In the genomic region with DNA sequence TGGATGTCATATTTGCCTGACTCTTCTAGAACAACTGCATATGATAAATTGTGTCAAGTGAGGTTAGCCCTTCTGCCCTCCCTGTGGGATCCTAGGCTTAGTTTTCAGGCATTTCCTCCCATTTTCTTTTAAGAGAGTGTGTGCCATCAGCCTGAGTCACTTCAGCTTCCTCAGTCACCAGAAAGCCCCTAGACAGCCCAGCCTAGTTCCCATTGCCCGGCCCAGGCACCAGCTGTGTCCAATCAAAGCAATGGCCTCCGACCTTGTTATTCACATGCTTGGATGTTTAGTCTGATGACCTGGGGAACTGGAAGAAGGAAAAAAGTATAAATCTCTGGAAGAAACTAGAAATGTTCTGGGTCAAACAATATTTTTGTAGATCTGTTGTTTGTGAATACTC, we compare ENCODE assay signal across 14 cellular contexts.
DNase-seq lines count a peak whose midpoint lies in the region; ATAC-seq and TF ChIP-seq lines count a peak whose summit lies in the region.
"Had no signal": no experiment of that assay in that cellular context is flagged by ENCODE, and none has a peak within 500 bp of the region (broad histone marks: within the 10 kb centered on the region; RNA-seq: fewer than 3 reads in every experiment).

No MANE protein-coding gene starts in this region.

- H3K9me3 ChIP-seq in liver (ENCODE audit: control insufficient read depth in 4 of 4, low read length in 3 of 4) (no peaks in the 10 kb centered on the region), right lobe of liver (no peaks in the 10 kb centered on the region), left lung (no peaks in the 10 kb centered on the region)
- no peaks in the 10 kb centered on the region for H3K9me3 ChIP-seq in CD4-positive, alpha-beta memory T cell (ENCODE audit: control insufficient read depth in 1 of 2, low read length in 2 of 2)

- no peaks in the 10 kb centered on the region for H3K4me1 Mint-ChIP-seq in CD4-positive, alpha-beta memory T cell

- intact Hi-C loops in right lobe of liver (cut with DNase I): no loop called here
- intact Hi-C loops in left lung (cut with DNase I): no loop called here
- intact Hi-C loops in CD4-positive, alpha-beta memory T cell (cut with micrococcal nuclease): no loop called here

- no peak for DNase-seq in right lobe of liver
- DNase-seq in choroid plexus epithelial cell (ENCODE audit: low read depth): peak; percentile 77
- DNase-seq in left lung: peak in 1 of 2 donors; percentile 43
- DNase-seq in middle frontal gyrus (ENCODE audit: extremely low spot score, low spot score): no peak
- no peak for DNase-seq in GM13976 (ENCODE audit: low spot score)
- no peak for DNase-seq in CD4-positive, alpha-beta memory T cell
- DNase-seq: AML-193, dorsolateral prefrontal cortex, NCI-H524 treated with DMSO at 0.1 percent for 48 hours, small intestine, T-helper 2 cell had no signal

- H3K27me3 Mint-ChIP-seq in CD4-positive, alpha-beta memory T cell: peaks cover 5 to 10% of the 10 kb centered on the region in 2 donors

- H3K27ac Mint-ChIP-seq in CD4-positive, alpha-beta memory T cell: no peak overlapping the region

- ATAC-seq in right lobe of liver (no peak), left lung (peak; percentile 47), GM21723 (IDR thresholded peaks at IDR 0.05; ENCODE audit: unreplicated experiment) (no peak)
- ATAC-seq: K562 had no signal

- H3K9ac ChIP-seq in liver (ENCODE audit: low read depth in 1 of 2, low read length in 2 of 2): no peak overlapping the region

- in situ Hi-C loops in GM13976 (cut with MboI; ENCODE audit: low sequenced_read_pairs, unreplicated experiment): no loop called here

- H3K27ac ChIP-seq in liver (ENCODE audit: low read depth in 1 of 2, low read length in 2 of 2) (no peak overlapping the region), right lobe of liver (no peak overlapping the region), left lung (no peak overlapping the region)
- H3K27ac ChIP-seq in CD4-positive, alpha-beta memory T cell (ENCODE audit: low read depth, low read length): no peak overlapping the region
- H3K27ac ChIP-seq: dorsolateral prefrontal cortex had no signal

- 72% methylated on average over 2 of the region's 2 CpGs for whole genome bisulfite sequencing in liver
- 63% methylated on average over 2 of the region's 2 CpGs for WGBS in right lobe of liver (ENCODE audit: insufficient coverage, low coverage, low lambda C conversion rate, missing lambda C conversion rate)

- H3K9me3 Mint-ChIP-seq in CD4-positive, alpha-beta memory T cell: no peaks in the 10 kb centered on the region

- H3K36me3 ChIP-seq in liver (ENCODE audit: control insufficient read depth in 4 of 4, insufficient read depth in 3 of 4, low read depth in 1 of 4, low read length in 3 of 4) (no peaks in the 10 kb centered on the region), right lobe of liver (no peaks in the 10 kb centered on the region), left lung (no peaks in the 10 kb centered on the region)
- H3K36me3 ChIP-seq in CD4-positive, alpha-beta memory T cell (ENCODE audit: insufficient read depth, low read length): no peaks in the 10 kb centered on the region

- POLR2A ChIA-PET in CD4-positive, alpha-beta memory T cell (lab: Charles Lee; ENCODE audit: partially characterized antibody): no interaction called here

- no peaks in the 10 kb centered on the region for H3K4me1 ChIP-seq in liver (ENCODE audit: control insufficient read depth in 4 of 4, insufficient read depth in 4 of 4, low read length in 3 of 4)
- no peaks in the 10 kb centered on the region for H3K4me1 ChIP-seq in right lobe of liver
- H3K4me1 ChIP-seq in left lung: no peaks in the 10 kb centered on the region
- no peaks in the 10 kb centered on the region for H3K4me1 ChIP-seq in CD4-positive, alpha-beta memory T cell (ENCODE audit: insufficient read depth, low read length)

- no peak overlapping the region for H3K4me3 ChIP-seq in liver (ENCODE audit: low read depth in 1 of 3, low read length in 3 of 3)
- no peak overlapping the region for H3K4me3 ChIP-seq in right lobe of liver
- H3K4me3 ChIP-seq in choroid plexus epithelial cell (ENCODE audit: low read depth, low read length): no peak overlapping the region
- H3K4me3 ChIP-seq in left lung: no peak overlapping the region
- H3K4me3 ChIP-seq in CD4-positive, alpha-beta memory T cell (ENCODE audit: low read length in 2 of 2): no peak overlapping the region
- H3K4me3 ChIP-seq: dorsolateral prefrontal cortex, K562 had no signal

- no peaks in the 10 kb centered on the region for H3K36me3 Mint-ChIP-seq in CD4-positive, alpha-beta memory T cell

- H3K4me3 Mint-ChIP-seq in CD4-positive, alpha-beta memory T cell: no peak overlapping the region

- TF ChIP-seq CTCF in liver (IDR thresholded peaks at IDR 0.05; ENCODE audit: low read depth, low read length, missing input control) (no peak), right lobe of liver (IDR thresholded peaks at IDR 0.05) (no peak), choroid plexus epithelial cell (conservative IDR thresholded peaks at IDR 0.05; ENCODE audit: low read depth, low read length) (no peak), left lung (IDR thresholded peaks at IDR 0.05) (no peak), GM13976 (IDR thresholded peaks at IDR 0.05; ENCODE audit: borderline replicate concordance, control extremely low read depth, extremely low read depth, insufficient read depth, missing control alignments) (no peak)

- CTCF ChIA-PET in CD4-positive, alpha-beta memory T cell (lab: Charles Lee; ENCODE audit: partially characterized antibody): no interaction called here

- no peak for TF ChIP-seq RAD21 in liver (IDR thresholded peaks at IDR 0.05)

- H3K27me3 ChIP-seq in liver (ENCODE audit: control insufficient read depth in 4 of 4, insufficient read depth in 4 of 4, low read length in 3 of 4): no peaks in the 10 kb centered on the region
- no peaks in the 10 kb centered on the region for H3K27me3 ChIP-seq in right lobe of liver
- no peaks in the 10 kb centered on the region for H3K27me3 ChIP-seq in left lung
- H3K27me3 ChIP-seq in CD4-positive, alpha-beta memory T cell (ENCODE audit: insufficient read depth, low read length): no peaks in the 10 kb centered on the region
- H3K27me3 ChIP-seq: dorsolateral prefrontal cortex had no signal

- TF ChIP-seq POLR2A in right lobe of liver (IDR thresholded peaks at IDR 0.05): no peak

TF ChIP-seq in liver, 16 proteins besides CTCF, POLR2A, EP300 and RAD21:
- TF ChIP-seq GABPA (IDR thresholded peaks at IDR 0.05 in 1 of 2, conservative IDR thresholded peaks at IDR 0.05 in 1 of 2) (no peak), TAF1 (conservative IDR thresholded peaks at IDR 0.05) (no peak), NR2F2 (IDR thresholded peaks at IDR 0.05) (peak; percentile 16), HNF4G (IDR thresholded peaks at IDR 0.05) (no peak)
